11 cellular contexts compared by ENCODE assay signal in the genomic region with DNA sequence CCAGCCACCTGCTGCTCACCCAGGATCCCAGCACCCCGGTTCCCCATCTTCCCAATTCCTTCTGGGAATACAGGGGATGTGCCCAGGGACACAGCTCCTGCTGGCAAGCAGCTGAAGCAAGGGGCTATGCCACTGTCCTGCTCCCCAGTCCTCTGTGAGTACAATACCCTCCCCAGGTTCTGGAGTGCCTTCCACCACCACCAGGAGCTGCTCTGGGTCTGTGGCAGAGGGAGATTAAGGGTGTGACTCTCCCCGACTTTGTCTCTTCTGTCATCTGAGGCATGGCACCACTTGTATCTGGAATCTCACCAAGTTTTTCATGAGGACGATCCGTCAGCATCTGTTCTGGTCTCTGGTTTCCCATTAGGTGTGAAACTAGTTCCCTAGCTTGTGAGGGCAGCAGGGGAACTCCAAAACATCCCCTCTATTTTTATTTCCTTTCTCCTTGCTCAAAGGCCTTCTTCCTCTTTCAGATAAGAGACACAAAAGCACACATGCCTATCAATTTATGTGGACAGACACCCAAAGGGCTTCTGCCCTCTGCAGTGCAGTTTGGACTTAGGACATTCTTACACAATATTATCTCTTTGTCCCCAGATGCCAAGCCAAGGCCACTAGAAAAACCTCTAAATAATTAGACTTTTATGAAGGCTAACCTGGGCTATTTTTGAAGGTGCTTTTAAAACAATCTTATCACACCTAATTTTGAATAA. TPM values are rescaled to one million over a fixed set of nuclear protein-coding genes. Genes with fewer than 3 reads are reported as not detected.
A peak's percentile ranks its signal among the peaks of the same experiment; 100 is the strongest.
DNase-seq lines count a peak whose midpoint lies in the region; ATAC-seq, FAIRE-seq and TF ChIP-seq lines count a peak whose summit lies in the region.
"Had no signal": no experiment of that assay in that cellular context is flagged by ENCODE, and none has a peak within 500 bp of the region (broad histone marks: within the 10 kb centered on the region; RNA-seq: fewer than 3 reads in every experiment).

No MANE protein-coding gene starts in this region.

- H3K9me3 Mint-ChIP-seq in WTC11 = no peaks in the 10 kb centered on the region

- in situ Hi-C loops in HepG2 (cut with HindIII; ENCODE audit: extremely low pct_ligation_motif_present, low pct_unique_long_range_greater_than_20kb) = no loop called here

- H3K4me2 ChIP-seq in HepG2 (ENCODE audit: low read depth, low read length) = peak overlapping the region; percentile 74

- TSS peak; percentile 56 for BruUV-seq in HepG2 (replicated peaks; lab: Mats Ljungman, UMichigan)

- peak overlapping the region in 1 of 3 experiments; percentile 55; a peak in 2 of 6 replicates for H3K4me3 ChIP-seq in HepG2 (replicated peaks in 1 of 3; ENCODE audit: insufficient read depth in 1 of 3, low read depth in 2 of 3, low read length in 3 of 3)

- WGBS in HepG2 (ENCODE audit: low lambda C conversion rate) = 0% methylated on average over 2 of the region's 4 CpGs

- H3K27ac Mint-ChIP-seq in WTC11 = no peak overlapping the region
- H3K27ac Mint-ChIP-seq: activated naive CD8-positive, alpha-beta T cell had no signal

- CTCF ChIA-PET in WTC11 (lab: Charles Lee) = interaction anchor here (0.7 to 2.4 kb wide), 7 partner anchors 12 to 634 kb away, joined by 3 to 10 read pairs (median 4); a partner anchor contains a TSS
- CTCF ChIA-PET in HepG2 (lab: Yijun Ruan, JAX; ENCODE audit: low intra/inter-chr PET ratio, low total read pairs) = interaction anchor here (1.0 to 2.4 kb wide), 2 partner anchors 27 to 36 kb away, joined by 3 to 12 read pairs; a partner anchor contains a TSS

- peaks cover 87% of the 10 kb centered on the region for H3K4me1 ChIP-seq in HepG2 (ENCODE audit: insufficient read depth, low read length)

- FAIRE-seq in HepG2 (lab: Jason Lieb, UNC) = peak; percentile 91

- peaks cover 8 to 47% of the 10 kb centered on the region in 2 experiments for H3K36me3 ChIP-seq in HepG2 (replicated peaks in 1 of 2; ENCODE audit: control insufficient read depth in 1 of 2, insufficient read depth in 2 of 2, low read length in 2 of 2)

- POLR2A ChIA-PET in WTC11 (lab: Charles Lee) (interaction anchor here (0.7 to 1.0 kb wide), 2 partner anchors 28 to 516 kb away, joined by 3 to 7 read pairs; a partner anchor contains a TSS), HepG2 (lab: Yijun Ruan, JAX) (interaction anchor here (0.8 to 3.9 kb wide), 6 partner anchors 22 to 48 kb away, joined by 3 to 59 read pairs (median 5); a partner anchor contains a TSS)

- intact Hi-C loops in HepG2 (cut with micrococcal nuclease; ENCODE audit: unreplicated experiment) = loop anchor here (1.0 kb wide), 2 partner anchors 27 to 36 kb away; a partner anchor contains a TSS

- peaks cover 63% of the 10 kb centered on the region for H3K79me2 ChIP-seq in HepG2 (ENCODE audit: insufficient read depth, low read length)

- no peaks in the 10 kb centered on the region for H3K27me3 Mint-ChIP-seq in WTC11 (ENCODE audit: low read depth)
- H3K27me3 Mint-ChIP-seq: activated naive CD8-positive, alpha-beta T cell had no signal

- TF ChIP-seq POLR2A in HepG2 (IDR thresholded peaks at IDR 0.05; ENCODE audit: insufficient read depth in 1 of 2, low read depth in 2 of 2, low read length in 2 of 2) = peak; percentile 13 to 14; a peak in 1 of 4 replicates

- peak; percentile 53 for ATAC-seq in HG03432 (IDR thresholded peaks at IDR 0.05; ENCODE audit: unreplicated experiment)
- ATAC-seq in WTC11 = peak; percentile 86
- peak; percentile 85 for ATAC-seq in HepG2
- no peak for ATAC-seq in GM21526 (IDR thresholded peaks at IDR 0.05; ENCODE audit: low FRiP score, unreplicated experiment)

- TF ChIP-seq EP300 in HepG2 (IDR thresholded peaks at IDR 0.05; ENCODE audit: low read depth in 2 of 2, low read length in 2 of 2) = peak; percentile 52 to 96; a peak in 2 of 4 replicates
- peak; percentile 90; the same call in 1 of the 2 replicates for TF ChIP-seq EP300 in HepG2 (CRISPR knock-in tag; IDR thresholded peaks at IDR 0.05; ENCODE audit: borderline replicate concordance)

- H3K4me1 Mint-ChIP-seq in WTC11 = no peaks in the 10 kb centered on the region

- H3K9ac ChIP-seq in HepG2 (ENCODE audit: insufficient read depth, low read depth, low read length) = peak overlapping the region; percentile 60

- no peaks in the 10 kb centered on the region; the same call in 1 of the 2 replicates for H4K20me1 ChIP-seq in HepG2 (ENCODE audit: insufficient read depth, low read length)

- 0 out of 2 replicates have a peak, but pooled peaks have one; percentile 10 for TF ChIP-seq RAD21 in HepG2 (CRISPR knock-in tag; IDR thresholded peaks at IDR 0.05)

- no peak overlapping the region for H2AFZ ChIP-seq in HepG2 (ENCODE audit: low read length)

- no peaks in the 10 kb centered on the region for H3K9me3 ChIP-seq in HepG2 (ENCODE audit: low read length)

- DNase-seq in COR-L47 (lab: John Stamatoyannopoulos, UW) (peak; percentile 29), WTC11 (ENCODE audit: low spot score) (peak; percentile 26), HepG2 (ENCODE audit: low spot score) (peak; percentile 94), EL (no peak), RKO (ENCODE audit: low spot score) (no peak), NCI-H69 (lab: John Stamatoyannopoulos, UW) (no peak)
- DNase-seq: SHP77; stimulated activated CD4-positive, alpha-beta T cell treated with anti-CD3 and anti-CD28 coated beads, Interleukin-4, amount 100 ng/mL, for 24 hours had no signal

- H3K27ac ChIP-seq in HepG2 (ENCODE audit: extremely low read length, insufficient read depth, low read length) = peak overlapping the region; percentile 97

- H3K36me3 Mint-ChIP-seq in WTC11 = no peaks in the 10 kb centered on the region
- H3K36me3 Mint-ChIP-seq: activated naive CD8-positive, alpha-beta T cell had no signal

- no peaks in the 10 kb centered on the region for H3K27me3 ChIP-seq in HepG2 (ENCODE audit: control insufficient read depth in 1 of 2, insufficient read depth in 2 of 2, low read length in 2 of 2)

- H3K4me3 Mint-ChIP-seq in WTC11 = no peak overlapping the region
- H3K4me3 Mint-ChIP-seq: activated naive CD8-positive, alpha-beta T cell had no signal

- TF ChIP-seq CTCF in WTC11 (IDR thresholded peaks at IDR 0.05) = no peak
- TF ChIP-seq CTCF in HepG2 (CRISPR knock-in tag; IDR thresholded peaks at IDR 0.05) = peak; percentile 44

TF ChIP-seq in WTC11, 78 proteins besides CTCF, POLR2A, EP300 and RAD21 (continues in another document):
- TF ChIP-seq ZNF416 (CRISPR knock-in tag; IDR thresholded peaks at IDR 0.05) (no peak), NFATC4 (CRISPR knock-in tag; IDR thresholded peaks at IDR 0.05) (no peak), TCF7 (CRISPR knock-in tag; IDR thresholded peaks at IDR 0.05; ENCODE audit: low read depth) (no peak)
- TF ChIP-seq, protein P1, sequence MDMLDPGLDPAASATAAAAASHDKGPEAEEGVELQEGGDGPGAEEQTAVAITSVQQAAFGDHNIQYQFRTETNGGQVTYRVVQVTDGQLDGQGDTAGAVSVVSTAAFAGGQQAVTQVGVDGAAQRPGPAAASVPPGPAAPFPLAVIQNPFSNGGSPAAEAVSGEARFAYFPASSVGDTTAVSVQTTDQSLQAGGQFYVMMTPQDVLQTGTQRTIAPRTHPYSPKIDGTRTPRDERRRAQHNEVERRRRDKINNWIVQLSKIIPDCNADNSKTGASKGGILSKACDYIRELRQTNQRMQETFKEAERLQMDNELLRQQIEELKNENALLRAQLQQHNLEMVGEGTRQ (CRISPR knock-in tag; IDR thresholded peaks at IDR 0.05) = no peak

TF ChIP-seq in HepG2, 621 proteins besides CTCF, POLR2A, EP300 and RAD21 (continues in another document):
- TF ChIP-seq, protein P2, sequence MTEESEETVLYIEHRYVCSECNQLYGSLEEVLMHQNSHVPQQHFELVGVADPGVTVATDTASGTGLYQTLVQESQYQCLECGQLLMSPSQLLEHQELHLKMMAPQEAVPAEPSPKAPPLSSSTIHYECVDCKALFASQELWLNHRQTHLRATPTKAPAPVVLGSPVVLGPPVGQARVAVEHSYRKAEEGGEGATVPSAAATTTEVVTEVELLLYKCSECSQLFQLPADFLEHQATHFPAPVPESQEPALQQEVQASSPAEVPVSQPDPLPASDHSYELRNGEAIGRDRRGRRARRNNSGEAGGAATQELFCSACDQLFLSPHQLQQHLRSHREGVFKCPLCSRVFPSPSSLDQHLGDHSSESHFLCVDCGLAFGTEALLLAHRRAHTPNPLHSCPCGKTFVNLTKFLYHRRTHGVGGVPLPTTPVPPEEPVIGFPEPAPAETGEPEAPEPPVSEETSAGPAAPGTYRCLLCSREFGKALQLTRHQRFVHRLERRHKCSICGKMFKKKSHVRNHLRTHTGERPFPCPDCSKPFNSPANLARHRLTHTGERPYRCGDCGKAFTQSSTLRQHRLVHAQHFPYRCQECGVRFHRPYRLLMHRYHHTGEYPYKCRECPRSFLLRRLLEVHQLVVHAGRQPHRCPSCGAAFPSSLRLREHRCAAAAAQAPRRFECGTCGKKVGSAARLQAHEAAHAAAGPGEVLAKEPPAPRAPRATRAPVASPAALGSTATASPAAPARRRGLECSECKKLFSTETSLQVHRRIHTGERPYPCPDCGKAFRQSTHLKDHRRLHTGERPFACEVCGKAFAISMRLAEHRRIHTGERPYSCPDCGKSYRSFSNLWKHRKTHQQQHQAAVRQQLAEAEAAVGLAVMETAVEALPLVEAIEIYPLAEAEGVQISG (CRISPR knock-in tag; IDR thresholded peaks at IDR 0.05) = peak; percentile 44; the same call in 1 of the 2 replicates

RNA-seq across cellular contexts. Expression of a gene that starts 26.8 kb away (rescaled TPM):
- 13.6 to 14.9 TPM (median 14.8 TPM) in 3 replicates for total RNA-seq in WTC11 (2021)
- 120 and 205 TPM in 2 replicates for total RNA-seq in HepG2 (2016; rRNA removed; fragmentation: Illumina TruSeq; extraction: Trizol)
- total RNA-seq in HepG2 (2016; cell fraction: cytosol; rRNA removed; fragmentation: Illumina TruSeq; extraction: Trizol; ENCODE audit: low read depth) = 66.9 and 76.7 TPM in 2 replicates
- total RNA-seq in HepG2 (2016; cell fraction: insoluble cytoplasmic fraction; rRNA removed; fragmentation: Illumina TruSeq; extraction: Trizol) = 124 and 205 TPM in 2 replicates
- total RNA-seq in HepG2 (2016; cell fraction: membrane; rRNA removed; fragmentation: Illumina TruSeq; extraction: Trizol) = 50.8 and 53.3 TPM in 2 replicates
- total RNA-seq in HepG2 (2016; cell fraction: nucleus; rRNA removed; fragmentation: Illumina TruSeq; extraction: Trizol) = 168 and 186 TPM in 2 replicates
- 312 and 416 TPM in 2 replicates for polyA plus RNA-seq in HepG2 (2011; rRNA removed)
- polyA plus RNA-seq in HepG2 (2011; cell fraction: cytosol; rRNA removed) = 312 and 476 TPM in 2 replicates
- 137 and 177 TPM in 2 replicates for polyA plus RNA-seq in HepG2 (2011; cell fraction: nucleus; rRNA removed)
- polyA plus RNA-seq in HepG2 (2012) = 293 and 426 TPM in 2 replicates
- polyA plus RNA-seq in HepG2 (2016; cell fraction: cytosol; fragmentation: Illumina TruSeq; extraction: Trizol; ENCODE audit: low read depth) = 57.8 and 59.6 TPM in 2 replicates
- 132 and 154 TPM in 2 replicates for polyA plus RNA-seq in HepG2 (2016; cell fraction: insoluble cytoplasmic fraction; fragmentation: Illumina TruSeq; extraction: Trizol; ENCODE audit: low read depth)
- 49.5 and 55.2 TPM in 2 replicates for polyA plus RNA-seq in HepG2 (2016; cell fraction: membrane; fragmentation: Illumina TruSeq; extraction: Trizol; ENCODE audit: low read depth)
- polyA plus RNA-seq in HepG2 (2016; cell fraction: nucleus; fragmentation: Illumina TruSeq; extraction: Trizol; ENCODE audit: insufficient read depth, low read depth) = 282 and 318 TPM in 2 replicates
- polyA minus RNA-seq in HepG2 (2011; rRNA and poly(A)+ RNA removed; ENCODE audit: low replicate concordance) = 18.4 and 54.7 TPM in 2 replicates
- 93.2 and 100 TPM in 2 replicates for polyA minus RNA-seq in HepG2 (2011; cell fraction: cytosol; rRNA and poly(A)+ RNA removed)
- 263 and 286 TPM in 2 replicates for polyA minus RNA-seq in HepG2 (2011; cell fraction: nucleus; rRNA and poly(A)+ RNA removed)

Comparison
In these comparisons a context has a peak if more than half of its experiments do, and no peak if none do; other contexts are left out.
1. DNase-seq: peak in COR-L47 (single experiment), WTC11 (single experiment) and HepG2 (single experiment); none in EL (single experiment), RKO (single experiment) and NCI-H69 (single experiment).